ENCODE assay signal across 12 cellular contexts in the genomic region with DNA sequence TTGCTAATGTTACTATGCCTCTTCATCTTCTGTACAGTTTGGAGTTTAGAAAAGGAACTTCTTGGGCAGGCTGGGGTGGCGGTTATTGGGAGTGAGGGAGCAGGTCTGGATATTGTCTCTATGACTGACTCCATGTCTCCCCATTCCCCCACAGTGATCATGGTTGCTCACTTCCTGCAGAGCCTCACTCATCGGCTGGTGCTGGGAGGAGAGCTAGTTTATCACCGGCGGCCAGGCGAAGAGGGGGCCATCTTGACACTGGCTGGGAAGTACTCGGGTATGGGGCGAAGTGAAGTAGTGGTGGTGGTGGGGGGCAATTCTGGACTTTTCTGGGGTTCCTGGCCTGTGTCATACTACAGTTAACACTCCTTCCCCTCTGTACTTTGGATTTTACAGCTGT. TPM values are rescaled to one million over a fixed set of nuclear protein-coding genes. Genes with fewer than 3 reads are reported as not detected.
DNase-seq lines count a peak whose midpoint lies in the region; ATAC-seq and TF ChIP-seq lines count a peak whose summit lies in the region.
"Had no signal": no experiment of that assay in that cellular context is flagged by ENCODE, and none has a peak within 500 bp of the region (broad histone marks: within the 10 kb centered on the region; RNA-seq: fewer than 3 reads in every experiment).

No MANE protein-coding gene starts in this region.

- H3K27ac Mint-ChIP-seq in activated naive CD4-positive, alpha-beta T cell treated with anti-CD3 and anti-CD28 coated beads for 36 hours, result peak overlapping the region; percentile 72
- peak overlapping the region; percentile 86 for H3K27ac Mint-ChIP-seq in T-helper 17 cell

- no peaks in the 10 kb centered on the region for H3K9me3 Mint-ChIP-seq in activated naive CD4-positive, alpha-beta T cell treated with anti-CD3 and anti-CD28 coated beads for 36 hours

- no peak for TF ChIP-seq CTCF in thoracic aorta (IDR thresholded peaks at IDR 0.05)

- H3K9me3 ChIP-seq in T-helper 17 cell (ENCODE audit: control insufficient read depth, low read length, poor library complexity, severe bottlenecking), result no peaks in the 10 kb centered on the region
- H3K9me3 ChIP-seq in thoracic aorta, result no peaks in the 10 kb centered on the region

- no peaks in the 10 kb centered on the region for H3K27me3 Mint-ChIP-seq in activated naive CD4-positive, alpha-beta T cell treated with anti-CD3 and anti-CD28 coated beads for 36 hours (ENCODE audit: low read depth)
- H3K27me3 Mint-ChIP-seq in T-helper 17 cell, result no peaks in the 10 kb centered on the region

- ATAC-seq in T-helper 17 cell (no peak), thoracic aorta (ENCODE audit: insufficient number of reproducible peaks, low FRiP score, low read depth) (no peak)

- no peak for DNase-seq in activated naive CD4-positive, alpha-beta T cell treated with anti-CD3 and anti-CD28 coated beads for 36 hours
- no peak for DNase-seq in activated naive CD4-positive, alpha-beta T cell treated with anti-CD3 and anti-CD28 coated beads, Interleukin-2, amount 50 U/mL, for 16 hours
- DNase-seq in T-helper 17 cell (no peak), epithelial cell of prostate (ENCODE audit: low read depth, low spot score) (no peak), thoracic aorta (ENCODE audit: low spot score) (no peak), epidermal melanocyte (ENCODE audit: insufficient read length, low spot score) (no peak), COLO668 (lab: John Stamatoyannopoulos, UW; ENCODE audit: unreplicated experiment) (no peak), CD1c-positive myeloid dendritic cell (ENCODE audit: extremely low spot score) (no peak)

- peaks cover 20% of the 10 kb centered on the region for H3K36me3 ChIP-seq in thoracic aorta

- H3K4me3 ChIP-seq in thoracic aorta, result peak overlapping the region; percentile 31

- H3K27me3 ChIP-seq in thoracic aorta (replicated peaks; ENCODE audit: insufficient read depth), result no peaks in the 10 kb centered on the region

- H3K27ac ChIP-seq in epithelial cell of prostate (peak overlapping the region; percentile 54), thoracic aorta (no peak overlapping the region)

- peaks cover 22% of the 10 kb centered on the region for H3K36me3 Mint-ChIP-seq in activated naive CD4-positive, alpha-beta T cell treated with anti-CD3 and anti-CD28 coated beads for 36 hours (ENCODE audit: low read depth)
- peaks cover 2% of the 10 kb centered on the region for H3K36me3 Mint-ChIP-seq in T-helper 17 cell (ENCODE audit: low read depth)

- H3K4me1 Mint-ChIP-seq in activated naive CD4-positive, alpha-beta T cell treated with anti-CD3 and anti-CD28 coated beads for 36 hours (ENCODE audit: low read depth), result peaks cover 27% of the 10 kb centered on the region
- peaks cover 24% of the 10 kb centered on the region for H3K4me1 Mint-ChIP-seq in T-helper 17 cell

- intact Hi-C loops in activated naive CD4-positive, alpha-beta T cell treated with anti-CD3 and anti-CD28 coated beads for 36 hours (cut with micrococcal nuclease), result loop anchor here (5.0 kb wide), 1 partner anchor 139 kb away; the partner anchor contains the start of gene CFAP126

- peak overlapping the region; percentile 100 for H3K4me3 Mint-ChIP-seq in activated naive CD4-positive, alpha-beta T cell treated with anti-CD3 and anti-CD28 coated beads for 36 hours
- H3K4me3 Mint-ChIP-seq in T-helper 17 cell, result peak overlapping the region; percentile 100

- H3K4me1 ChIP-seq in thoracic aorta (ENCODE audit: control insufficient read depth in 1 of 2, low read depth in 2 of 2), result peaks cover 10 to 26% of the 10 kb centered on the region in 2 donors

- CTCF ChIA-PET in activated naive CD4-positive, alpha-beta T cell treated with anti-CD3 and anti-CD28 coated beads for 36 hours (lab: Charles Lee), result interaction anchor here (0.6 to 13.2 kb wide), 13 partner anchors 9 to 154 kb away, joined by 3 to 196 read pairs (median 26); partner anchors contain the start of genes NDUFS2 and NR1I3

RNA-seq across cellular contexts. Expression of gene TOMM40L, which starts 2.2 kb away (rescaled TPM):
- 10 to 100 TPM; 13.2 to 14.3 TPM for total RNA-seq in activated naive CD4-positive, alpha-beta T cell treated with anti-CD3 and anti-CD28 coated beads for 36 hours
- total RNA-seq in T-helper 17 cell (1 to 10 TPM; 5.4 to 6.9 TPM), thoracic aorta (10 to 100 TPM; 12.8 to 13.4 TPM)

RNA-seq across cellular contexts. Expression of gene APOA2, which starts 4.6 kb away (rescaled TPM):
- not detected for total RNA-seq in activated naive CD4-positive, alpha-beta T cell treated with anti-CD3 and anti-CD28 coated beads for 36 hours
- total RNA-seq in T-helper 17 cell, result not detected
- not detected for total RNA-seq in thoracic aorta
- total RNA-seq: epithelial cell of proximal tubule, mesenteric fat pad, sciatic nerve, urinary bladder had no signal

RNA-seq across cellular contexts. Expression of gene NR1I3, which starts 10.0 kb away (rescaled TPM):
- not detected for total RNA-seq in activated naive CD4-positive, alpha-beta T cell treated with anti-CD3 and anti-CD28 coated beads for 36 hours
- not detected for total RNA-seq in T-helper 17 cell
- not detected for total RNA-seq in thoracic aorta
- total RNA-seq: epithelial cell of proximal tubule, mesenteric fat pad, sciatic nerve, urinary bladder had no signal

RNA-seq across cellular contexts. Expression of gene FCER1G, which starts 12.9 kb away (rescaled TPM):
- 1 to 10 TPM in 1 of 2 experiments, under 1 TPM in 1; 0.74 to 1.6 TPM for total RNA-seq in activated naive CD4-positive, alpha-beta T cell treated with anti-CD3 and anti-CD28 coated beads for 36 hours
- total RNA-seq in T-helper 17 cell, result 10 to 100 TPM in 1 of 2 donors, 1 to 10 TPM in 1; 8.3 to 12.3 TPM
- total RNA-seq in thoracic aorta, result 100 to 1,000 TPM in 1 of 2 donors, 10 to 100 TPM in 1; 82.9 to 101 TPM
- total RNA-seq: epithelial cell of proximal tubule had no signal

RNA-seq across cellular contexts. Expression of gene NDUFS2, which starts 25.9 kb away (rescaled TPM):
- 100 to 1,000 TPM; 126 to 130 TPM for total RNA-seq in activated naive CD4-positive, alpha-beta T cell treated with anti-CD3 and anti-CD28 coated beads for 36 hours
- total RNA-seq in T-helper 17 cell (10 to 100 TPM; 57.1 to 58.5 TPM), thoracic aorta (10 to 100 TPM; 61.5 to 63.5 TPM)
